Comparison of ENCODE assay signal across 1 cellular context in genomic region chr3:185759523-185759922, GRCh38.
TF ChIP-seq lines count a peak whose summit lies in the region.

No MANE protein-coding gene starts in this region.

TF ChIP-seq in GM23338, 12 proteins besides CTCF, POLR2A, EP300 and RAD21 (continued from another document):
- no peak for TF ChIP-seq ZNF462 (CRISPR knock-in tag; IDR thresholded peaks at IDR 0.05)
- no peak for TF ChIP-seq ETS1 (IDR thresholded peaks at IDR 0.05)
- TF ChIP-seq NANOG (IDR thresholded peaks at IDR 0.05; ENCODE audit: borderline replicate concordance) = no peak
- TF ChIP-seq ZNF331 (CRISPR knock-in tag; IDR thresholded peaks at IDR 0.05; ENCODE audit: low read depth) = no peak
- TF ChIP-seq JUNB (IDR thresholded peaks at IDR 0.05; ENCODE audit: unreplicated experiment) = no peak
- TF ChIP-seq REST (IDR thresholded peaks at IDR 0.05; ENCODE audit: unreplicated experiment) = no peak
